ENCODE assay signal across 18 cellular contexts in genomic region chr13:47184311-47184710, GRCh38.
DNase-seq lines count a peak whose midpoint lies in the region; ATAC-seq and TF ChIP-seq lines count a peak whose summit lies in the region.
"Had no signal": no experiment of that assay in that cellular context is flagged by ENCODE, and none has a peak within 500 bp of the region (broad histone marks: within the 10 kb centered on the region; RNA-seq: fewer than 3 reads in every experiment).

No MANE protein-coding gene starts in this region.

- DNase-seq in GM03348 (ENCODE audit: low spot score) (peak; percentile 27), RPMI7951 (ENCODE audit: low read depth) (peak; percentile 25), fibroblast of peridontal ligament (ENCODE audit: extremely low read depth) (peak; percentile 77), H4 (ENCODE audit: low spot score) (no peak), breast epithelium (ENCODE audit: low spot score in 2 of 2) (no peak), MG63 (no peak)
- DNase-seq: ACHN; BE2C; CD4-positive, alpha-beta T cell; DMS153; H9; NCI-H1417 treated with DMSO at 0.1 percent for 48 hours; NCI-H1930; NCI-H345; NCI-H524 treated with DMSO at 0.1 percent for 48 hours; SJCRH30 had no signal

- intact Hi-C loops in breast epithelium (cut with DNase I; ENCODE audit: low total_unique reads), result no loop called here

- TF ChIP-seq CTCF in breast epithelium (IDR thresholded peaks at IDR 0.05), result no peak

- H3K9me3 ChIP-seq in breast epithelium, result no peaks in the 10 kb centered on the region
- no peaks in the 10 kb centered on the region for H3K9me3 ChIP-seq in MG63
- H3K9me3 ChIP-seq: BE2C, SJCRH30 had no signal

- H3K36me3 ChIP-seq in breast epithelium, result no peaks in the 10 kb centered on the region
- H3K36me3 ChIP-seq in MG63, result no peaks in the 10 kb centered on the region
- H3K36me3 ChIP-seq: BE2C, SJCRH30 had no signal

- ATAC-seq in GM18907 (IDR thresholded peaks at IDR 0.05; ENCODE audit: unreplicated experiment), result no peak

- no peak overlapping the region for H3K27ac ChIP-seq in breast epithelium
- H3K27ac ChIP-seq: KMS-11, SJCRH30 had no signal

- H3K4me1 ChIP-seq in breast epithelium, result no peaks in the 10 kb centered on the region
- H3K4me1 ChIP-seq: BE2C, SJCRH30 had no signal

- no peak for TF ChIP-seq POLR2A in breast epithelium (IDR thresholded peaks at IDR 0.05)

- no peaks in the 10 kb centered on the region for H3K27me3 ChIP-seq in breast epithelium
- no peaks in the 10 kb centered on the region; the same call in 1 of the 2 replicates for H3K27me3 ChIP-seq in MG63
- H3K27me3 ChIP-seq: BE2C, SJCRH30 had no signal

- no peak overlapping the region for H3K4me3 ChIP-seq in breast epithelium
- no peak overlapping the region for H3K4me3 ChIP-seq in MG63
- H3K4me3 ChIP-seq: SJCRH30 had no signal

Comparison
In these comparisons a context has a peak if more than half of its experiments do, and no peak if none do; other contexts are left out.
1. DNase-seq: peak in GM03348 (single experiment), RPMI7951 (single experiment) and fibroblast of peridontal ligament (single experiment); none in H4 (single experiment), breast epithelium (0 of 2) and MG63 (single experiment).